In genomic region chr7:151351027-151351426, GRCh38 we compare ENCODE assay signal across 8 cellular contexts. TPM values are rescaled to one million over a fixed set of nuclear protein-coding genes. Genes with fewer than 3 reads are reported as not detected.
A peak's percentile ranks its signal among the peaks of the same experiment; 100 is the strongest.
DNase-seq lines count a peak whose midpoint lies in the region; ATAC-seq lines count a peak whose summit lies in the region.

No MANE protein-coding gene starts in this region.

- no peak overlapping the region for H2AFZ ChIP-seq in Karpas-422 (ENCODE audit: low read length)

- peak overlapping the region; percentile 65 for H3K27ac ChIP-seq in CD4-positive, alpha-beta memory T cell (ENCODE audit: low read depth, low read length)
- peak overlapping the region; percentile 96 for H3K27ac ChIP-seq in Karpas-422 (ENCODE audit: low read length)

- H3K4me3 ChIP-seq in CD4-positive, alpha-beta memory T cell (ENCODE audit: low read length in 2 of 2) = no peak overlapping the region
- peak overlapping the region; percentile 27; the same call in 1 of the 2 replicates for H3K4me3 ChIP-seq in Karpas-422 (ENCODE audit: low read length)

- peaks cover 36 to 61% of the 10 kb centered on the region in 2 donors for H3K36me3 Mint-ChIP-seq in CD4-positive, alpha-beta memory T cell
- H3K36me3 Mint-ChIP-seq in activated T-cell treated with anti-CD3 and anti-CD28 coated beads, Interleukin-2, amount 50 U/mL, for 24 hours (ENCODE audit: low read depth) = peaks cover 79% of the 10 kb centered on the region
- H3K36me3 Mint-ChIP-seq in naive thymus-derived CD8-positive, alpha-beta T cell = peaks cover 0 to 63% (median 27%) of the 10 kb centered on the region in 3 donors

- H3K9me3 ChIP-seq in CD4-positive, alpha-beta memory T cell (ENCODE audit: control insufficient read depth in 1 of 2, low read length in 2 of 2) = no peaks in the 10 kb centered on the region
- no peaks in the 10 kb centered on the region for H3K9me3 ChIP-seq in Karpas-422 (ENCODE audit: low read length)

- H3K9me2 ChIP-seq in Karpas-422 (replicated peaks; ENCODE audit: insufficient read depth, low read length) = no peaks in the 10 kb centered on the region

- no peaks in the 10 kb centered on the region for H3K27me3 Mint-ChIP-seq in CD4-positive, alpha-beta memory T cell
- no peaks in the 10 kb centered on the region for H3K27me3 Mint-ChIP-seq in activated T-cell treated with anti-CD3 and anti-CD28 coated beads, Interleukin-2, amount 50 U/mL, for 24 hours
- H3K27me3 Mint-ChIP-seq in naive thymus-derived CD8-positive, alpha-beta T cell = no peaks in the 10 kb centered on the region

- peaks cover 0 to 4% (median 0%) of the 10 kb centered on the region in 8 donors for H3K9me3 Mint-ChIP-seq in CD4-positive, alpha-beta memory T cell
- no peaks in the 10 kb centered on the region for H3K9me3 Mint-ChIP-seq in activated T-cell treated with anti-CD3 and anti-CD28 coated beads, Interleukin-2, amount 50 U/mL, for 24 hours
- H3K9me3 Mint-ChIP-seq in naive thymus-derived CD8-positive, alpha-beta T cell = no peaks in the 10 kb centered on the region

- H4K20me1 ChIP-seq in Karpas-422 (ENCODE audit: insufficient read depth, low read depth, low read length) = no peaks in the 10 kb centered on the region

- CTCF ChIA-PET in CD4-positive, alpha-beta memory T cell (lab: Charles Lee; ENCODE audit: partially characterized antibody) = interaction anchor here (0.7 to 7.9 kb wide), 12 partner anchors 9 to 95 kb away, joined by 3 to 178 read pairs (median 14); partner anchors contain the start of genes NUB1 and WDR86

- H3K27ac Mint-ChIP-seq in CD4-positive, alpha-beta memory T cell = peak overlapping the region; percentile 78 to 95 (median 89)
- peak overlapping the region; percentile 91 for H3K27ac Mint-ChIP-seq in activated T-cell treated with anti-CD3 and anti-CD28 coated beads, Interleukin-2, amount 50 U/mL, for 24 hours
- peak overlapping the region in 9 of 10 donors; percentile 87 to 96 (median 93) for H3K27ac Mint-ChIP-seq in naive thymus-derived CD8-positive, alpha-beta T cell

- peak overlapping the region; percentile 99 for H3K4me2 ChIP-seq in Karpas-422 (ENCODE audit: low read depth, low read length, poor library complexity, severe bottlenecking)

- intact Hi-C loops in CD4-positive, alpha-beta memory T cell (cut with micrococcal nuclease) = loop anchor here (2.0 to 5.0 kb wide), 4 partner anchors 81 to 168 kb away; partner anchors contain the start of genes ABCF2 and RHEB

- DNase-seq in CD4-positive, alpha-beta memory T cell = no peak
- DNase-seq in Karpas-422 (peak; percentile 87), NCI-H187 (lab: John Stamatoyannopoulos, UW) (no peak), NCI-H345 (lab: John Stamatoyannopoulos, UW) (no peak), dedifferentiated amniotic fluid mesenchymal stem cell (ENCODE audit: extremely low spot score) (no peak), H4 (ENCODE audit: low spot score) (no peak)
- peak; percentile 62 for DNase-seq in activated T-cell treated with anti-CD3 and anti-CD28 coated beads, Interleukin-2, amount 50 U/mL, for 24 hours
- DNase-seq in naive thymus-derived CD8-positive, alpha-beta T cell = peak in 2 of 10 donors; percentile 11 to 21

- POLR2A ChIA-PET in CD4-positive, alpha-beta memory T cell (lab: Charles Lee; ENCODE audit: partially characterized antibody) = interaction anchor here (0.7 to 5.5 kb wide), 11 partner anchors 9 to 107 kb away, joined by 3 to 49 read pairs (median 5); partner anchors contain the start of genes NUB1 and WDR86
- POLR2A ChIA-PET in naive thymus-derived CD8-positive, alpha-beta T cell (lab: Charles Lee) = interaction anchor here (0.9 to 4.0 kb wide), 6 partner anchors 9 to 124 kb away, joined by 4 to 27 read pairs (median 8); partner anchors contain the start of genes ABCF2, CRYGN and NUB1

- peaks cover 45% of the 10 kb centered on the region for H3K36me3 ChIP-seq in CD4-positive, alpha-beta memory T cell (ENCODE audit: insufficient read depth, low read length)
- H3K36me3 ChIP-seq in Karpas-422 (ENCODE audit: insufficient read depth, low read length) = peaks cover 31% of the 10 kb centered on the region

- H3K4me3 Mint-ChIP-seq in CD4-positive, alpha-beta memory T cell = peak overlapping the region; percentile 32 to 82 (median 73)
- peak overlapping the region; percentile 50 for H3K4me3 Mint-ChIP-seq in activated T-cell treated with anti-CD3 and anti-CD28 coated beads, Interleukin-2, amount 50 U/mL, for 24 hours
- peak overlapping the region; percentile 58 to 90 (median 74) for H3K4me3 Mint-ChIP-seq in naive thymus-derived CD8-positive, alpha-beta T cell

- H3K4me1 Mint-ChIP-seq in CD4-positive, alpha-beta memory T cell = peaks cover 33 to 61% (median 47%) of the 10 kb centered on the region in 4 donors
- peaks cover 58% of the 10 kb centered on the region for H3K4me1 Mint-ChIP-seq in activated T-cell treated with anti-CD3 and anti-CD28 coated beads, Interleukin-2, amount 50 U/mL, for 24 hours (ENCODE audit: low read depth)
- peaks cover 22 to 61% (median 54%) of the 10 kb centered on the region in 4 donors for H3K4me1 Mint-ChIP-seq in naive thymus-derived CD8-positive, alpha-beta T cell

- no peak for ATAC-seq in naive thymus-derived CD8-positive, alpha-beta T cell

- peak overlapping the region; percentile 60 for H3K9ac ChIP-seq in Karpas-422 (ENCODE audit: low read length)

- H3K4me1 ChIP-seq in CD4-positive, alpha-beta memory T cell (ENCODE audit: insufficient read depth, low read length) = peaks cover 38% of the 10 kb centered on the region
- H3K4me1 ChIP-seq in Karpas-422 (ENCODE audit: low read length) = peaks cover 50% of the 10 kb centered on the region

- no peaks in the 10 kb centered on the region for H3K27me3 ChIP-seq in CD4-positive, alpha-beta memory T cell (ENCODE audit: insufficient read depth, low read length)
- H3K27me3 ChIP-seq in Karpas-422 (ENCODE audit: low read length) = no peaks in the 10 kb centered on the region

- H3K79me2 ChIP-seq in Karpas-422 (ENCODE audit: low read length) = peaks cover 22% of the 10 kb centered on the region

RNA-seq across cellular contexts. Expression of gene NUB1, which starts 9.4 kb away (rescaled TPM):
- 100 to 1,000 TPM; 116 to 119 TPM for total RNA-seq in CD4-positive, alpha-beta memory T cell
- 10 to 100 TPM; 50.1 to 77.0 TPM for polyA plus RNA-seq in CD4-positive, alpha-beta memory T cell
- total RNA-seq in Karpas-422 (2014; rRNA removed; shearing (Covaris generic); ENCODE audit: low replicate concordance) = 40.0 and 53.0 TPM in 2 replicates
- total RNA-seq in naive thymus-derived CD8-positive, alpha-beta T cell = 100 to 1,000 TPM in 1 of 2 experiments, 10 to 100 TPM in 1; 95.8 to 109 TPM
- 10 to 100 TPM; 66.1 to 70.7 (median 68.8) TPM for polyA plus RNA-seq in naive thymus-derived CD8-positive, alpha-beta T cell
- total RNA-seq in H4 (2014; rRNA removed; shearing (Covaris generic)) = 63.0 and 70.1 TPM in 2 replicates

RNA-seq across cellular contexts. Expression of gene WDR86, which starts 58.8 kb away (rescaled TPM):
- 1 to 10 TPM; 7.0 to 8.0 TPM for total RNA-seq in CD4-positive, alpha-beta memory T cell
- 10 to 100 TPM; 10.0 to 14.4 TPM for polyA plus RNA-seq in CD4-positive, alpha-beta memory T cell
- not detected in 2 replicates for total RNA-seq in Karpas-422 (2014; rRNA removed; shearing (Covaris generic); ENCODE audit: low replicate concordance)
- under 1 TPM; 0.47 to 0.85 TPM for total RNA-seq in naive thymus-derived CD8-positive, alpha-beta T cell
- polyA plus RNA-seq in naive thymus-derived CD8-positive, alpha-beta T cell = 1 to 10 TPM in 1 of 3 donors, under 1 TPM in 2; 0.67 to 1.2 (median 0.81) TPM
- 0.88 TPM in 1 of 2 replicates, not detected in the other for total RNA-seq in H4 (2014; rRNA removed; shearing (Covaris generic))

Comparison
In these comparisons a context has a peak if more than half of its experiments do, and no peak if none do; other contexts are left out.
1. DNase-seq: peak in Karpas-422 (single experiment) and activated T-cell treated with anti-CD3 and anti-CD28 coated beads, Interleukin-2, amount 50 U/mL, for 24 hours (single experiment); none in CD4-positive, alpha-beta memory T cell (0 of 5), NCI-H187 (0 of 2), NCI-H345 (single experiment), dedifferentiated amniotic fluid mesenchymal stem cell (single experiment) and H4 (single experiment).
2. Peak in every context shown above with its lines, with median percentiles within 50 percentile points of each other: H3K27ac Mint-ChIP-seq and H3K4me3 Mint-ChIP-seq.